ENCODE assay signal across 8 cellular contexts in genomic region chr10:110137142-110137545, GRCh38.
A peak's percentile ranks its signal among the peaks of the same experiment; 100 is the strongest.
DNase-seq lines count a peak whose midpoint lies in the region; ATAC-seq, FAIRE-seq and TF ChIP-seq lines count a peak whose summit lies in the region.

No MANE protein-coding gene starts in this region.

- TF ChIP-seq CTCF in AG09309 (IDR thresholded peaks at IDR 0.05; ENCODE audit: control insufficient read depth, insufficient read depth, low read depth, low read length, missing control alignments): peak; percentile 61
- TF ChIP-seq CTCF in gastroesophageal sphincter (IDR thresholded peaks at IDR 0.05): peak; percentile 77 to 96 (median 88)
- peak; percentile 73 to 84 (median 78) for TF ChIP-seq CTCF in pancreas (IDR thresholded peaks at IDR 0.05)

- TF ChIP-seq POLR2A in GM12892 (IDR thresholded peaks at IDR 0.05; ENCODE audit: low read depth, low read length): no peak
- TF ChIP-seq POLR2A in gastroesophageal sphincter (IDR thresholded peaks at IDR 0.05): no peak

- no peak for TF ChIP-seq EP300 in gastroesophageal sphincter (IDR thresholded peaks at IDR 0.05)

- no peaks in the 10 kb centered on the region for H3K9me3 Mint-ChIP-seq in activated T-helper 17 cell treated with anti-CD3 and anti-CD28 coated beads, Interleukin-2, amount 50 U/mL, for 72 hours

- peak; percentile 98 for FAIRE-seq in GM12892 (lab: Jason Lieb, UNC)
- FAIRE-seq in pancreas (lab: Jason Lieb, UNC): peak; percentile 97

- peak overlapping the region; percentile 21 for H3K4me3 Mint-ChIP-seq in activated T-helper 17 cell treated with anti-CD3 and anti-CD28 coated beads, Interleukin-2, amount 50 U/mL, for 72 hours

- peak; percentile 55 for DNase-seq in AG09309 (ENCODE audit: low read depth)
- no peak for DNase-seq in GM12892 (ENCODE audit: insufficient read length)
- DNase-seq in NCI-H345 treated with DMSO at 0.1 percent for 48 hours (lab: John Stamatoyannopoulos, UW; ENCODE audit: unreplicated experiment): peak; percentile 42
- DNase-seq in pancreas: no peak
- DNase-seq in posterior cingulate gyrus: no peak

- no peaks in the 10 kb centered on the region for H3K27me3 Mint-ChIP-seq in activated T-helper 17 cell treated with anti-CD3 and anti-CD28 coated beads, Interleukin-2, amount 50 U/mL, for 72 hours

- ATAC-seq in HG03135 (IDR thresholded peaks at IDR 0.05; ENCODE audit: unreplicated experiment) (peak; percentile 67), gastroesophageal sphincter (peak; percentile 82), pancreas (peak; percentile 83 to 95 (median 92))
- ATAC-seq in activated T-helper 17 cell treated with anti-CD3 and anti-CD28 coated beads, Interleukin-2, amount 50 U/mL, for 72 hours (replicated peaks): peak; percentile 87

- peaks cover 28% of the 10 kb centered on the region for H3K36me3 Mint-ChIP-seq in activated T-helper 17 cell treated with anti-CD3 and anti-CD28 coated beads, Interleukin-2, amount 50 U/mL, for 72 hours (ENCODE audit: low read depth)

- H3K36me3 ChIP-seq in gastroesophageal sphincter (peaks cover 0 to 23% of the 10 kb centered on the region in 2 donors), pancreas (peaks cover 0 to 6% (median 0%) of the 10 kb centered on the region in 3 donors)

- peaks cover 20% of the 10 kb centered on the region for H3K4me1 Mint-ChIP-seq in activated T-helper 17 cell treated with anti-CD3 and anti-CD28 coated beads, Interleukin-2, amount 50 U/mL, for 72 hours

- H3K4me1 ChIP-seq in gastroesophageal sphincter (peaks cover 3 to 24% (median 4%) of the 10 kb centered on the region in 3 donors), pancreas (peaks cover 6 to 19% (median 6%) of the 10 kb centered on the region in 3 donors)

- 0 to 2% methylated on average over 2 of the region's 2 CpGs for WGBS in gastroesophageal sphincter (ENCODE audit: low coverage in 1 of 2), 2 donors
- 0 to 1% methylated on average over 2 of the region's 2 CpGs for WGBS in pancreas, 2 donors

- no peaks in the 10 kb centered on the region for H3K27me3 ChIP-seq in gastroesophageal sphincter
- no peaks in the 10 kb centered on the region for H3K27me3 ChIP-seq in pancreas

- H3K4me3 ChIP-seq in AG09309 (ENCODE audit: control insufficient read depth, low read depth, low read length): no peak overlapping the region
- no peak overlapping the region for H3K4me3 ChIP-seq in gastroesophageal sphincter
- H3K4me3 ChIP-seq in pancreas: no peak overlapping the region

- H3K9me3 ChIP-seq in gastroesophageal sphincter (no peaks in the 10 kb centered on the region), pancreas (no peaks in the 10 kb centered on the region)

- intact Hi-C loops in pancreas (cut with DNase I) (loop anchor here in 2 of 3 donors (5.0 to 10.0 kb wide), 4 partner anchors 88 to 418 kb away; no protein-coding TSS in a partner anchor), posterior cingulate gyrus (cut with DNase I) (loop anchor here (1.0 to 10.0 kb wide), 5 partner anchors 70 to 410 kb away; partner anchors contain the start of genes ADD3 and MXI1)

- peak overlapping the region in 3 of 4 donors; percentile 56 to 65 (median 56) for H3K27ac ChIP-seq in gastroesophageal sphincter
- H3K27ac ChIP-seq in pancreas: peak overlapping the region in 2 of 4 donors; percentile 53 to 61

- peak overlapping the region; percentile 8 for H3K27ac Mint-ChIP-seq in activated T-helper 17 cell treated with anti-CD3 and anti-CD28 coated beads, Interleukin-2, amount 50 U/mL, for 72 hours

Comparison
In these comparisons a context has a peak if more than half of its experiments do, and no peak if none do; other contexts are left out.
1. DNase-seq: peak in AG09309 (single experiment) and NCI-H345 treated with DMSO at 0.1 percent for 48 hours (single experiment); none in GM12892 (single experiment), pancreas (0 of 6) and posterior cingulate gyrus (0 of 10).
2. Peak in every context shown above with its lines, with median percentiles within 50 percentile points of each other: CTCF ChIP-seq and ATAC-seq.